Comparison of ENCODE assay signal across 8 cellular contexts in genomic region chr7:30412810-30413504, GRCh38.
A peak's percentile ranks its signal among the peaks of the same experiment; 100 is the strongest.
DNase-seq lines count a peak whose midpoint lies in the region; ATAC-seq, FAIRE-seq and TF ChIP-seq lines count a peak whose summit lies in the region.

No MANE protein-coding gene starts in this region.

- H3K27me3 ChIP-seq in bronchial epithelial cell (ENCODE audit: control insufficient read depth, insufficient read depth, low read length) (no peaks in the 10 kb centered on the region), suprapubic skin (no peaks in the 10 kb centered on the region)

- H3K36me3 ChIP-seq in bronchial epithelial cell (ENCODE audit: control insufficient read depth, insufficient read depth, low read length) (no peaks in the 10 kb centered on the region), suprapubic skin (no peaks in the 10 kb centered on the region)

- peak; percentile 65 for FAIRE-seq in GM18507 (lab: Jason Lieb, UNC)
- FAIRE-seq in bronchial epithelial cell (lab: Jason Lieb, UNC), result no peak

- peaks cover 10% of the 10 kb centered on the region for H3K4me1 ChIP-seq in suprapubic skin

- DNase-seq in AG09309 (ENCODE audit: low read depth), result peak; percentile 67
- DNase-seq in GM18507 (ENCODE audit: extremely low spot score, insufficient read length, low read depth), result no peak
- peak; percentile 70 for DNase-seq in NCI-H82 (lab: John Stamatoyannopoulos, UW)
- peak; percentile 75 for DNase-seq in bronchial epithelial cell (ENCODE audit: low read depth)
- DNase-seq in islet precursor cell, result peak; percentile 82
- no peak for DNase-seq in suprapubic skin (ENCODE audit: low spot score in 2 of 2)
- DNase-seq in activated CD8-positive, alpha-beta memory T cell treated with anti-CD3 and anti-CD28 coated beads for 24 hours, result no peak

- WGBS in suprapubic skin, result 44% methylated on average over 5 of the region's 5 CpGs

- ATAC-seq in HG02981 (IDR thresholded peaks at IDR 0.05; ENCODE audit: unreplicated experiment), result no peak

- TF ChIP-seq CTCF in AG09309 (IDR thresholded peaks at IDR 0.05; ENCODE audit: control insufficient read depth, insufficient read depth, low read depth, low read length, missing control alignments) (peak; percentile 58), bronchial epithelial cell (IDR thresholded peaks at IDR 0.05; ENCODE audit: insufficient read depth, low read length, severe bottlenecking) (peak; percentile 53), suprapubic skin (IDR thresholded peaks at IDR 0.05) (peak; percentile 23 to 44)

- H3K27ac ChIP-seq in suprapubic skin, result no peak overlapping the region

- H3K4me3 ChIP-seq in AG09309 (ENCODE audit: control insufficient read depth, low read depth, low read length) (no peak overlapping the region), bronchial epithelial cell (ENCODE audit: low read depth, low read length) (no peak overlapping the region), suprapubic skin (no peak overlapping the region)

- TF ChIP-seq EP300 in suprapubic skin (IDR thresholded peaks at IDR 0.05), result no peak

- no peaks in the 10 kb centered on the region for H3K9me3 ChIP-seq in suprapubic skin

- TF ChIP-seq POLR2A in suprapubic skin (IDR thresholded peaks at IDR 0.05), result no peak

Comparison
In these comparisons a context has a peak if more than half of its experiments do, and no peak if none do; other contexts are left out.
1. DNase-seq: peak in AG09309 (single experiment), NCI-H82 (single experiment), bronchial epithelial cell (single experiment) and islet precursor cell (single experiment); none in GM18507 (single experiment), suprapubic skin (0 of 2) and activated CD8-positive, alpha-beta memory T cell treated with anti-CD3 and anti-CD28 coated beads for 24 hours (single experiment).
2. Peak in every context shown above with its lines, with median percentiles within 50 percentile points of each other: CTCF ChIP-seq.